In genomic region chr19:6521718-6522646, GRCh38 we compare ENCODE assay signal across 8 cellular contexts. TPM values are rescaled to one million over a fixed set of nuclear protein-coding genes. Genes with fewer than 3 reads are reported as not detected.
A peak's percentile ranks its signal among the peaks of the same experiment; 100 is the strongest.
DNase-seq lines count a peak whose midpoint lies in the region; ATAC-seq lines count a peak whose summit lies in the region.

No MANE protein-coding gene starts in this region.

- POLR2A ChIA-PET in CD4-positive, alpha-beta memory T cell (lab: Charles Lee; ENCODE audit: partially characterized antibody) = interaction anchor here (0.6 to 1.1 kb wide), 2 partner anchors 278 to 342 kb away, joined by 3 to 4 read pairs; no protein-coding TSS in a partner anchor

- peak; percentile 41 to 75 (median 55) for DNase-seq in CD4-positive, alpha-beta memory T cell
- peak; percentile 61 for DNase-seq in activated T-cell treated with anti-CD3 and anti-CD28 coated beads, Interleukin-2, amount 50 U/mL, for 4 hours
- peak; percentile 49 for DNase-seq in stimulated activated CD4-positive, alpha-beta T cell treated with anti-CD3 and anti-CD28 coated beads, Interleukin-1b, Interleukin-23, amount 100 ng/mL, for 48 hours
- DNase-seq in HPDE6-E6E7 (ENCODE audit: extremely low spot score) (no peak), NCI-H345 treated with DMSO at 0.1 percent for 48 hours (lab: John Stamatoyannopoulos, UW; ENCODE audit: unreplicated experiment) (no peak), epidermal melanocyte (ENCODE audit: insufficient read length, low spot score) (no peak)

- no peaks in the 10 kb centered on the region for H3K36me3 ChIP-seq in CD4-positive, alpha-beta memory T cell (ENCODE audit: insufficient read depth, low read length)

- H3K4me1 ChIP-seq in CD4-positive, alpha-beta memory T cell (ENCODE audit: insufficient read depth, low read length) = peaks cover 27% of the 10 kb centered on the region

- peak overlapping the region in 3 of 8 donors; percentile 22 to 69 (median 47) for H3K4me3 Mint-ChIP-seq in CD4-positive, alpha-beta memory T cell
- H3K4me3 Mint-ChIP-seq in activated T-cell treated with anti-CD3 and anti-CD28 coated beads, Interleukin-2, amount 50 U/mL, for 4 hours = no peak overlapping the region

- ATAC-seq in GM19438 (IDR thresholded peaks at IDR 0.05; ENCODE audit: low read depth, unreplicated experiment) (peak; percentile 43), HG03571 (IDR thresholded peaks at IDR 0.05; ENCODE audit: unreplicated experiment) (peak; percentile 39)
- ATAC-seq in activated T-cell treated with anti-CD3 and anti-CD28 coated beads, Interleukin-2, amount 50 U/mL, for 4 hours = peak; percentile 72 to 81

- no peak overlapping the region for H3K27ac ChIP-seq in CD4-positive, alpha-beta memory T cell (ENCODE audit: low read depth, low read length)

- peaks cover 19 to 32% (median 26%) of the 10 kb centered on the region in 4 donors for H3K4me1 Mint-ChIP-seq in CD4-positive, alpha-beta memory T cell
- peaks cover 32% of the 10 kb centered on the region for H3K4me1 Mint-ChIP-seq in activated T-cell treated with anti-CD3 and anti-CD28 coated beads, Interleukin-2, amount 50 U/mL, for 4 hours (ENCODE audit: low read depth)

- H3K4me3 ChIP-seq in CD4-positive, alpha-beta memory T cell (ENCODE audit: low read length in 2 of 2) = no peak overlapping the region

- intact Hi-C loops in CD4-positive, alpha-beta memory T cell (cut with micrococcal nuclease) = no loop called here

- H3K27me3 Mint-ChIP-seq in CD4-positive, alpha-beta memory T cell = no peaks in the 10 kb centered on the region
- no peaks in the 10 kb centered on the region for H3K27me3 Mint-ChIP-seq in activated T-cell treated with anti-CD3 and anti-CD28 coated beads, Interleukin-2, amount 50 U/mL, for 4 hours (ENCODE audit: low read depth)

- H3K27ac Mint-ChIP-seq in CD4-positive, alpha-beta memory T cell = peak overlapping the region in 6 of 7 donors; percentile 58 to 85 (median 71)

- no peaks in the 10 kb centered on the region for H3K36me3 Mint-ChIP-seq in CD4-positive, alpha-beta memory T cell
- H3K36me3 Mint-ChIP-seq in activated T-cell treated with anti-CD3 and anti-CD28 coated beads, Interleukin-2, amount 50 U/mL, for 4 hours (ENCODE audit: insufficient read depth) = no peaks in the 10 kb centered on the region

- CTCF ChIA-PET in CD4-positive, alpha-beta memory T cell (lab: Charles Lee; ENCODE audit: partially characterized antibody) = interaction anchor here (1.0 to 1.5 kb wide), 2 partner anchors 211 to 342 kb away, joined by 4 to 7 read pairs; no protein-coding TSS in a partner anchor

- H3K27me3 ChIP-seq in CD4-positive, alpha-beta memory T cell (ENCODE audit: insufficient read depth, low read length) = no peaks in the 10 kb centered on the region

- no peaks in the 10 kb centered on the region for H3K9me3 Mint-ChIP-seq in CD4-positive, alpha-beta memory T cell
- no peaks in the 10 kb centered on the region for H3K9me3 Mint-ChIP-seq in activated T-cell treated with anti-CD3 and anti-CD28 coated beads, Interleukin-2, amount 50 U/mL, for 4 hours

- H3K9me3 ChIP-seq in CD4-positive, alpha-beta memory T cell (ENCODE audit: control insufficient read depth in 1 of 2, low read length in 2 of 2) = no peaks in the 10 kb centered on the region

RNA-seq across cellular contexts. Expression of gene TNFSF9, which starts 8.8 kb away (rescaled TPM):
- total RNA-seq in CD4-positive, alpha-beta memory T cell = under 1 TPM; 0.64 to 0.99 TPM
- polyA plus RNA-seq in CD4-positive, alpha-beta memory T cell = 1 to 10 TPM in 1 of 2 donors, under 1 TPM in 1; 0.29 to 3.3 TPM
- total RNA-seq in activated T-cell treated with anti-CD3 and anti-CD28 coated beads, Interleukin-2, amount 50 U/mL, for 4 hours = 1 to 10 TPM; 3.5 to 7.4 (median 3.8) TPM

RNA-seq across cellular contexts. Expression of gene TUBB4A, which starts 19.9 kb away (rescaled TPM):
- total RNA-seq in CD4-positive, alpha-beta memory T cell = 1 to 10 TPM; 3.9 to 4.7 TPM
- polyA plus RNA-seq in CD4-positive, alpha-beta memory T cell = 1 to 10 TPM; 1.5 to 1.9 TPM
- total RNA-seq in activated T-cell treated with anti-CD3 and anti-CD28 coated beads, Interleukin-2, amount 50 U/mL, for 4 hours = 1 to 10 TPM; 4.8 to 9.2 (median 7.8) TPM

RNA-seq across cellular contexts. Expression of gene DENND1C, which starts 40.4 kb away (rescaled TPM):
- total RNA-seq in CD4-positive, alpha-beta memory T cell = 100 to 1,000 TPM; 105 to 113 TPM
- 10 to 100 TPM; 39.6 to 77.8 TPM for polyA plus RNA-seq in CD4-positive, alpha-beta memory T cell
- 10 to 100 TPM; 50.9 to 59.1 (median 55.8) TPM for total RNA-seq in activated T-cell treated with anti-CD3 and anti-CD28 coated beads, Interleukin-2, amount 50 U/mL, for 4 hours

RNA-seq across cellular contexts. Expression of gene CRB3, which starts 57.9 kb away (rescaled TPM):
- 1 to 10 TPM; 4.2 to 5.1 TPM for total RNA-seq in CD4-positive, alpha-beta memory T cell
- polyA plus RNA-seq in CD4-positive, alpha-beta memory T cell = 10 to 100 TPM in 1 of 2 donors, 1 to 10 TPM in 1; 4.3 to 10.3 TPM
- 1 to 10 TPM; 1.6 to 1.8 (median 1.8) TPM for total RNA-seq in activated T-cell treated with anti-CD3 and anti-CD28 coated beads, Interleukin-2, amount 50 U/mL, for 4 hours

Comparison
In these comparisons a context has a peak if more than half of its experiments do, and no peak if none do; other contexts are left out.
1. DNase-seq: peak in CD4-positive, alpha-beta memory T cell (5 of 5), activated T-cell treated with anti-CD3 and anti-CD28 coated beads, Interleukin-2, amount 50 U/mL, for 4 hours (single experiment) and stimulated activated CD4-positive, alpha-beta T cell treated with anti-CD3 and anti-CD28 coated beads, Interleukin-1b, Interleukin-23, amount 100 ng/mL, for 48 hours (single experiment); none in HPDE6-E6E7 (single experiment), NCI-H345 treated with DMSO at 0.1 percent for 48 hours (single experiment) and epidermal melanocyte (single experiment).
2. Peak in every context shown above with its lines, with median percentiles within 50 percentile points of each other: ATAC-seq.